Comparison of ENCODE assay signal across 22 cellular contexts in the genomic region with DNA sequence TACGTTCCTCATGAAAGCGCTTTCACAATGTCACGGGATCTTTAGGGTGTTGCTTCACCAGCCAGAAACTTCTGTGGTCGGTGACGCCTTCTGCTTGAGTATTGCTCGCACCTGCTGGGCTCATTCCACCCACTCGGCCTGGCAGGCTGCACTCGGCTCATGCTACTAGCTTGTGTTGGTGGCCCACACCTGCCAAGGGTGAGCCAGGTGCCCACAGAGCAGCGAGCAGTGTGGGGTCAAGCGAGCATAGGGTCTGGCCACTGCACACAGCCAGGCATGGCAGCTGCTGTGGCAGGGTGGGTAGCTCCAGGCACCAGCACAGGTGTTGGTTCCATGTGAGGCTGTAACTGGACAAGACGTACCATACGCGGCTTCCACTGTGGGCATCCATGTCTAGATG.
"Had no signal": no experiment of that assay in that cellular context is flagged by ENCODE, and none has a peak within 500 bp of the region (broad histone marks: within the 10 kb centered on the region; RNA-seq: fewer than 3 reads in every experiment).

No MANE protein-coding gene starts in this region.

- H3K27ac ChIP-seq: adrenal gland, dorsolateral prefrontal cortex, esophagus muscularis mucosa, left ventricle myocardium inferior, ovary, prostate gland, stomach, suprapubic skin, tibial nerve had no signal

- H3K27ac Mint-ChIP-seq: activated naive CD8-positive, alpha-beta T cell; activated T-helper 17 cell treated with anti-CD3 and anti-CD28 coated beads, Interleukin-2, amount 50 U/mL, for 72 hours; effector memory CD8-positive, alpha-beta T cell; mesothelial cell of epicardium; natural killer cell had no signal

- H3K27me3 ChIP-seq: adrenal gland, esophagus muscularis mucosa, ovary, stomach, suprapubic skin, tibial nerve had no signal

- H3K4me1 ChIP-seq: adrenal gland, esophagus muscularis mucosa, left ventricle myocardium inferior, prostate gland, stomach, suprapubic skin, tibial nerve had no signal

- DNase-seq: activated CD4-positive, alpha-beta T cell treated with anti-CD3 and anti-CD28 coated beads for 1 hour; activated CD4-positive, alpha-beta T cell treated with anti-CD3 and anti-CD28 coated beads, Interleukin-2, amount 50 U/mL, for 1 hour; activated T-cell treated with anti-CD3 and anti-CD28 coated beads, Interleukin-2, amount 50 U/mL, for 1 hour; adrenal gland; dorsolateral prefrontal cortex; effector memory CD8-positive, alpha-beta T cell; glutamatergic neuron; hippocampal formation; left ventricle myocardium inferior; mammary epithelial cell; natural killer cell; ovary; stimulated activated CD4-positive, alpha-beta T cell treated with anti-CD3 and anti-CD28 coated beads, Interleukin-1b, Interleukin-23, amount 100 ng/mL, for 48 hours; stomach had no signal

- H3K9me3 ChIP-seq: adrenal gland, ovary, prostate gland, suprapubic skin had no signal

- ATAC-seq: activated T-helper 17 cell treated with anti-CD3 and anti-CD28 coated beads, Interleukin-2, amount 50 U/mL, for 72 hours; effector memory CD8-positive, alpha-beta T cell; natural killer cell had no signal

- H3K4me3 Mint-ChIP-seq: activated naive CD8-positive, alpha-beta T cell; activated T-helper 17 cell treated with anti-CD3 and anti-CD28 coated beads, Interleukin-2, amount 50 U/mL, for 72 hours; central memory CD8-positive, alpha-beta T cell; effector memory CD8-positive, alpha-beta T cell; mesothelial cell of epicardium; natural killer cell had no signal

- H3K4me1 Mint-ChIP-seq: activated T-helper 17 cell treated with anti-CD3 and anti-CD28 coated beads, Interleukin-2, amount 50 U/mL, for 72 hours; central memory CD8-positive, alpha-beta T cell; mesothelial cell of epicardium; natural killer cell had no signal

- H3K36me3 Mint-ChIP-seq: activated naive CD8-positive, alpha-beta T cell; mesothelial cell of epicardium had no signal

- H3K4me3 ChIP-seq: adrenal gland, dorsolateral prefrontal cortex, esophagus muscularis mucosa, left ventricle myocardium inferior, ovary, prostate gland, stomach, suprapubic skin, tibial nerve had no signal

- H3K36me3 ChIP-seq: adrenal gland, esophagus muscularis mucosa, left ventricle myocardium inferior, ovary, prostate gland, stomach, suprapubic skin, tibial nerve had no signal

- H3K27me3 Mint-ChIP-seq: activated naive CD8-positive, alpha-beta T cell; activated T-helper 17 cell treated with anti-CD3 and anti-CD28 coated beads, Interleukin-2, amount 50 U/mL, for 72 hours; central memory CD8-positive, alpha-beta T cell; effector memory CD8-positive, alpha-beta T cell had no signal
